ENCODE assay signal across 8 cellular contexts in the genomic region with DNA sequence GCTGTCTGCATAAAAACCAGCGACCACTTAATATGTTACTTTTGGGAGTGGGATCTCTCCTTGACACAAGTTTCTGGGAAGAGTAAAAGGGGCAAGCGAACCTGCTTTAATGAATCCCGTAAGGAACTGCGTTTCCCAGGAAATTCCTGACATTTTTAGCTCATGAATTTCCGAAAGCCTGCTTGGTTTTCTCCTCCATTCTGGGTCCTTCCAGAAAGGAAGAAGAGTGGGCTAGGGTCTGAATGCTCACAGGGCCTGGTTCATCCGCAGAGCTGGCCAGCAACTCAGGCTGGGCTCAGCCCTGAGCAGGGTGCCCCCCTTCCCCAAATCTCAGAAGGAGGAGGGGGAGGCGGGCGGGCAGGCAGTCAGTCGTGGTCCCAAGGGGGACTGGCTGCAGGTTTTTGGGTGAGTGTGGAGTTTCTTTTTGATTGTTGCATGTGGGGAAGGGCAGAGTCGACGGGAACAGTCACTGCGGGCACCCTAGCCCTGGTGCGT. TPM values are rescaled to one million over a fixed set of nuclear protein-coding genes. Genes with fewer than 3 reads are reported as not detected.
DNase-seq lines count a peak whose midpoint lies in the region; ATAC-seq and TF ChIP-seq lines count a peak whose summit lies in the region.

No MANE protein-coding gene starts in this region.

- no peaks in the 10 kb centered on the region for H3K36me3 Mint-ChIP-seq in IgD-negative memory B cell
- peaks cover 4% of the 10 kb centered on the region for H3K36me3 Mint-ChIP-seq in nephron (ENCODE audit: low read depth)

- no peaks in the 10 kb centered on the region for H3K36me3 ChIP-seq in BE2C

- TF ChIP-seq CTCF in BE2C (IDR thresholded peaks at IDR 0.05; ENCODE audit: low read depth, low read length) (no peak), choroid plexus epithelial cell (conservative IDR thresholded peaks at IDR 0.05; ENCODE audit: low read depth, low read length) (no peak), nephron (IDR thresholded peaks at IDR 0.05; ENCODE audit: unreplicated experiment in 3 of 3) (no peak)

- DNase-seq in BE2C = no peak
- no peak for DNase-seq in choroid plexus epithelial cell (ENCODE audit: low read depth)
- no peak for DNase-seq in HPDE6-E6E7 (ENCODE audit: extremely low spot score)
- DNase-seq in GM19240 (ENCODE audit: insufficient read length, low spot score) = no peak

- H3K27ac Mint-ChIP-seq in IgD-negative memory B cell = peak overlapping the region in 2 of 3 donors; percentile 46 to 87
- H3K27ac Mint-ChIP-seq in nephron = no peak overlapping the region

- H3K9me3 Mint-ChIP-seq in IgD-negative memory B cell = no peaks in the 10 kb centered on the region
- H3K9me3 Mint-ChIP-seq in nephron = no peaks in the 10 kb centered on the region

- H3K27me3 ChIP-seq in BE2C = peaks cover 32% of the 10 kb centered on the region

- H3K27me3 Mint-ChIP-seq in IgD-negative memory B cell (peaks cover 9% of the 10 kb centered on the region), nephron (ENCODE audit: low read depth) (peaks cover 89% of the 10 kb centered on the region)

- ATAC-seq in HG03460 (IDR thresholded peaks at IDR 0.05; ENCODE audit: unreplicated experiment) = no peak
- no peak for ATAC-seq in GM18502 (IDR thresholded peaks at IDR 0.05; ENCODE audit: poor library complexity, unreplicated experiment)

- H3K4me1 ChIP-seq in BE2C = no peaks in the 10 kb centered on the region

- H3K4me3 ChIP-seq in BE2C (ENCODE audit: low read depth, low read length) = peak overlapping the region; percentile 80
- H3K4me3 ChIP-seq in choroid plexus epithelial cell (ENCODE audit: low read depth, low read length) = peak overlapping the region; percentile 78

- H3K4me3 Mint-ChIP-seq in IgD-negative memory B cell (peak overlapping the region; percentile 93 to 98 (median 96)), nephron (peak overlapping the region; percentile 80 to 91 (median 85))

- peaks cover 36 to 56% (median 40%) of the 10 kb centered on the region in 3 donors for H3K4me1 Mint-ChIP-seq in IgD-negative memory B cell
- peaks cover 37% of the 10 kb centered on the region for H3K4me1 Mint-ChIP-seq in nephron

- H3K9me3 ChIP-seq in BE2C = no peaks in the 10 kb centered on the region

RNA-seq across cellular contexts. Expression of a gene that starts 1.2 kb away (rescaled TPM):
- polyA plus RNA-seq in BE2C (2012; ENCODE audit: insufficient read depth, insufficient read length, low read depth) = 36.3 TPM
- polyA plus RNA-seq in IgD-negative memory B cell = 3.3 TPM

RNA-seq across cellular contexts. Expression of a gene that starts 13.0 kb away (rescaled TPM):
- 4.0 TPM for polyA plus RNA-seq in BE2C (2012; ENCODE audit: insufficient read depth, insufficient read length, low read depth)
- 0.36 TPM for polyA plus RNA-seq in IgD-negative memory B cell

Comparison
In these comparisons a context has a peak if more than half of its experiments do, and no peak if none do; other contexts are left out.
1. H3K27ac Mint-ChIP-seq: peak in IgD-negative memory B cell (2 of 3); none in nephron (0 of 3).